Comparison of ENCODE assay signal across 8 cellular contexts in the genomic region with DNA sequence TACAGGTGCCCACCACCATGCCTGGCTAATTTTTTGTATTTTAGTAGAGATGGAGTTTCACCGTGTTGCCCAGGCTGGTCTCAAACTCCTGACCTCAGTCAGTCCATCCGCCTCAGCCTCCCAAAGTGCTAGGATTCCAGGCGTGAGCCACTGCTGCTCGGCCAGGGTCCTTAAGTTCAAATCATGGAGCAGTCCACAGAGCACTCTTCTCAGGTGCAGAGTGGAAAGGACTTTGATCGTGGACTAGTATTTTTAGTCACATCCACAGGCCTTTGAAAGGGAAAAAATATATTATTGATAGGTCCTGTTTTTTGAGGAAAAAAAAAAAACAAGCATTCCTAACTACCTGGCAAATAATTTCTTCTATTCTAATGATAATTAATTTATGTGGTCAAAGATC.
"Had no signal": no experiment of that assay in that cellular context is flagged by ENCODE, and none has a peak within 500 bp of the region (broad histone marks: within the 10 kb centered on the region; RNA-seq: fewer than 3 reads in every experiment).

No MANE protein-coding gene starts in this region.

- H3K9ac ChIP-seq: GM23248 had no signal

- H2AFZ ChIP-seq: GM23248 had no signal

- H3K4me3 ChIP-seq: GM23248, HAP-1 had no signal

- H3K27ac ChIP-seq: GM23248 had no signal

- H3K9me3 ChIP-seq: HAP-1 had no signal

- ATAC-seq: HCT116 had no signal

- FAIRE-seq: HTR-8/SVneo had no signal

- DNase-seq: GM23248, GOT3, H7, HFFc6, KBM-7 had no signal

- H3K36me3 ChIP-seq: HAP-1 had no signal
